ENCODE assay signal across 2 cellular contexts in the genomic region with DNA sequence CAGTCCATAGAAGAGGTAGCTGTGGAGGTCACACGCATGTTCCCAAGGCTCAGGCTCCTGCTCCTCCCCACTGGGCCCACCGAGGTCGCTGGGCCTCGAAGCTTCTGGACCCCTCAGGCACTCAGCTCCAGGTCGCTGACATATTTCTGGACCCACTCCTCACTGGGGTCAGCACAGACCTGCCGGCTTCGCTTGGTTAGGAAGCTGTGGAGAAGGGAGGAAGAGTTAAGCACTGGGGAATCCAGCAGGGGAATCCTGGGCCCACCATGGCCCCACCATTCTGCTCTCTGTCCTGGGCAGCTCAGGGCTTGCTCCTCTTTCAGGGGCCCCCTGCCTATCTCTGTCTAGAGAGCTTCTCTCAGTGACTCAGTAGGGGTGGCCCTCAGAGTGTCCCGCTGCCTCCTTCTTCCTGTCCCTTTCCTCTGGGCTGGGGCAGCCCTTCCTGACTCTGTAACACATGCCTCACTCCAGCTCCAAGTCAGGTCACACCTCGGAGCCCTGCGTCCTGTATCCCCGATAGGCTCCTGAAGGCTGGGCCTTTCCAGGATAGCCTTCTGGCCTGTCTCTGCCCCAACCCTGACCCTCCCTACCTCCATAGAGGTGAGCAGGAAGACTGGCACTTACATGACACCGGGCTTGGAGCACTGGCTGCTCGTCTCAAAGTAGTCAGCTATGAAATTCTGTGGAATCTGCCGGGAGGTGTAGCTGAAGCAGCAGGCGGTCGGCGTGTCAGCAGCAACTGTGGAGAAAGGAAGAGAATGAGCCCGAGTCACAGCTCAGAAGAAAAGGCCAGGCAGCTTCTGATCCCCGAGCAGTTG.
TF ChIP-seq lines count a peak whose summit lies in the region.

No MANE protein-coding gene starts in this region.

TF ChIP-seq in GM23338, 12 proteins besides CTCF, POLR2A, EP300 and RAD21 (continues in another document):
- TF ChIP-seq ZNF331 (CRISPR knock-in tag; IDR thresholded peaks at IDR 0.05; ENCODE audit: low read depth): no peak
- TF ChIP-seq ZNF114 (CRISPR knock-in tag; IDR thresholded peaks at IDR 0.05): no peak
- no peak for TF ChIP-seq STAT1 (IDR thresholded peaks at IDR 0.05; ENCODE audit: unreplicated experiment)
- TF ChIP-seq, protein P1, sequence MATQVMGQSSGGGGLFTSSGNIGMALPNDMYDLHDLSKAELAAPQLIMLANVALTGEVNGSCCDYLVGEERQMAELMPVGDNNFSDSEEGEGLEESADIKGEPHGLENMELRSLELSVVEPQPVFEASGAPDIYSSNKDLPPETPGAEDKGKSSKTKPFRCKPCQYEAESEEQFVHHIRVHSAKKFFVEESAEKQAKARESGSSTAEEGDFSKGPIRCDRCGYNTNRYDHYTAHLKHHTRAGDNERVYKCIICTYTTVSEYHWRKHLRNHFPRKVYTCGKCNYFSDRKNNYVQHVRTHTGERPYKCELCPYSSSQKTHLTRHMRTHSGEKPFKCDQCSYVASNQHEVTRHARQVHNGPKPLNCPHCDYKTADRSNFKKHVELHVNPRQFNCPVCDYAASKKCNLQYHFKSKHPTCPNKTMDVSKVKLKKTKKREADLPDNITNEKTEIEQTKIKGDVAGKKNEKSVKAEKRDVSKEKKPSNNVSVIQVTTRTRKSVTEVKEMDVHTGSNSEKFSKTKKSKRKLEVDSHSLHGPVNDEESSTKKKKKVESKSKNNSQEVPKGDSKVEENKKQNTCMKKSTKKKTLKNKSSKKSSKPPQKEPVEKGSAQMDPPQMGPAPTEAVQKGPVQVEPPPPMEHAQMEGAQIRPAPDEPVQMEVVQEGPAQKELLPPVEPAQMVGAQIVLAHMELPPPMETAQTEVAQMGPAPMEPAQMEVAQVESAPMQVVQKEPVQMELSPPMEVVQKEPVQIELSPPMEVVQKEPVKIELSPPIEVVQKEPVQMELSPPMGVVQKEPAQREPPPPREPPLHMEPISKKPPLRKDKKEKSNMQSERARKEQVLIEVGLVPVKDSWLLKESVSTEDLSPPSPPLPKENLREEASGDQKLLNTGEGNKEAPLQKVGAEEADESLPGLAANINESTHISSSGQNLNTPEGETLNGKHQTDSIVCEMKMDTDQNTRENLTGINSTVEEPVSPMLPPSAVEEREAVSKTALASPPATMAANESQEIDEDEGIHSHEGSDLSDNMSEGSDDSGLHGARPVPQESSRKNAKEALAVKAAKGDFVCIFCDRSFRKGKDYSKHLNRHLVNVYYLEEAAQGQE (IDR thresholded peaks at IDR 0.05; ENCODE audit: unreplicated experiment): no peak
- TF ChIP-seq, protein P2, sequence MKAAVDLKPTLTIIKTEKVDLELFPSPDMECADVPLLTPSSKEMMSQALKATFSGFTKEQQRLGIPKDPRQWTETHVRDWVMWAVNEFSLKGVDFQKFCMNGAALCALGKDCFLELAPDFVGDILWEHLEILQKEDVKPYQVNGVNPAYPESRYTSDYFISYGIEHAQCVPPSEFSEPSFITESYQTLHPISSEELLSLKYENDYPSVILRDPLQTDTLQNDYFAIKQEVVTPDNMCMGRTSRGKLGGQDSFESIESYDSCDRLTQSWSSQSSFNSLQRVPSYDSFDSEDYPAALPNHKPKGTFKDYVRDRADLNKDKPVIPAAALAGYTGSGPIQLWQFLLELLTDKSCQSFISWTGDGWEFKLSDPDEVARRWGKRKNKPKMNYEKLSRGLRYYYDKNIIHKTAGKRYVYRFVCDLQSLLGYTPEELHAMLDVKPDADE (IDR thresholded peaks at IDR 0.05): no peak
- TF ChIP-seq POLR2AphosphoS5 (IDR thresholded peaks at IDR 0.05; ENCODE audit: low read depth): no peak
- TF ChIP-seq NANOG (IDR thresholded peaks at IDR 0.05; ENCODE audit: borderline replicate concordance): no peak
- no peak for TF ChIP-seq EZH2phosphoT487 (IDR thresholded peaks at IDR 0.05; ENCODE audit: unreplicated experiment)
- TF ChIP-seq CREB1 (CRISPR knock-in tag; IDR thresholded peaks at IDR 0.05; ENCODE audit: low read depth): no peak
- TF ChIP-seq JUNB (IDR thresholded peaks at IDR 0.05; ENCODE audit: unreplicated experiment): no peak

TF ChIP-seq in GM12878, 131 proteins besides CTCF, POLR2A, EP300 and RAD21:
- TF ChIP-seq MLLT1 (IDR thresholded peaks at IDR 0.05) (0 out of 2 replicates have a peak, but pooled peaks have one; percentile 44), KDM1A (IDR thresholded peaks at IDR 0.05; ENCODE audit: borderline replicate concordance) (no peak), CREB1 (IDR thresholded peaks at IDR 0.05; ENCODE audit: low read depth) (0 out of 2 replicates have a peak, but pooled peaks have one; percentile 8), IRF4 (IDR thresholded peaks at IDR 0.05; ENCODE audit: low read depth, low read length) (no peak), RCOR1 (conservative IDR thresholded peaks at IDR 0.05; ENCODE audit: low read depth, low read length) (no peak), ZBED1 (IDR thresholded peaks at IDR 0.05; ENCODE audit: borderline replicate concordance) (peak; percentile 51; the same call in 1 of the 2 replicates), POLR2AphosphoS5 (IDR thresholded peaks at IDR 0.05; ENCODE audit: low read length) (peak; percentile 70; the same call in 1 of the 2 replicates), BACH1 (IDR thresholded peaks at IDR 0.05; ENCODE audit: borderline replicate concordance) (peak; percentile 86), SUPT20H (IDR thresholded peaks at IDR 0.05; ENCODE audit: borderline replicate concordance, control insufficient read depth, low read depth, low read length) (no peak), ZBTB4 (CRISPR knock-in tag; IDR thresholded peaks at IDR 0.05) (peak; percentile 17; the same call in 1 of the 2 replicates), CHD1 (IDR thresholded peaks at IDR 0.05; ENCODE audit: low read depth, low read length) (0 out of 2 replicates have a peak, but pooled peaks have one; percentile 56), SMAD1 (IDR thresholded peaks at IDR 0.05; ENCODE audit: low read depth, partially characterized antibody) (peak; percentile 84)
- TF ChIP-seq, protein P3, sequence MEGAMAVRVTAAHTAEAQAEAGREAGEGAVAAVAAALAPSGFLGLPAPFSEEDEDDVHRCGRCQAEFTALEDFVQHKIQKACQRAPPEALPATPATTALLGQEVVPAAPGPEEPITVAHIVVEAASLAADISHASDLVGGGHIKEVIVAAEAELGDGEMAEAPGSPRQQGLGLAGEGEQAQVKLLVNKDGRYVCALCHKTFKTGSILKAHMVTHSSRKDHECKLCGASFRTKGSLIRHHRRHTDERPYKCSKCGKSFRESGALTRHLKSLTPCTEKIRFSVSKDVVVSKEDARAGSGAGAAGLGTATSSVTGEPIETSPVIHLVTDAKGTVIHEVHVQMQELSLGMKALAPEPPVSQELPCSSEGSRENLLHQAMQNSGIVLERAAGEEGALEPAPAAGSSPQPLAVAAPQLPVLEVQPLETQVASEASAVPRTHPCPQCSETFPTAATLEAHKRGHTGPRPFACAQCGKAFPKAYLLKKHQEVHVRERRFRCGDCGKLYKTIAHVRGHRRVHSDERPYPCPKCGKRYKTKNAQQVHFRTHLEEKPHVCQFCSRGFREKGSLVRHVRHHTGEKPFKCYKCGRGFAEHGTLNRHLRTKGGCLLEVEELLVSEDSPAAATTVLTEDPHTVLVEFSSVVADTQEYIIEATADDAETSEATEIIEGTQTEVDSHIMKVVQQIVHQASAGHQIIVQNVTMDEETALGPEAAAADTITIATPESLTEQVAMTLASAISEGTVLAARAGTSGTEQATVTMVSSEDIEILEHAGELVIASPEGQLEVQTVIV (IDR thresholded peaks at IDR 0.05; ENCODE audit: borderline replicate concordance, partially characterized antibody): no peak
